17 cellular contexts compared by ENCODE assay signal in the genomic region with DNA sequence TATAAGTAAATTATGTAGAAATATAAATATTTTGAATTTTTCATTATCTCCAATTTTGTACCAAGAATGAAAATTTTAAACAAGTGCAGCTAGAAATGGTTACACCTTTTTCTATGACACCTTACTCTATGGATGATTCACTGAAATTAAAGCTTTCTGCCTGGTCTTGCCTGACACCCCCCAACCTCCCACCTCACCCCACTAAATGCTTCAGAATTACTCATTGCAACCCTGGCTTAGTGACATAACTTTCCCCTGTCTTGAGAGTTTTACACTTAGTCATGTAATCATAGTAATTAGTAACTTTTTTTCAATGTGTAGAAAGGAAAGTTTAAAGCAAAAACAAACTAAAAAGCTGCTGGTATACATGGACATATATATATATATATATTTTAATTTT.
DNase-seq lines count a peak whose midpoint lies in the region; ATAC-seq and TF ChIP-seq lines count a peak whose summit lies in the region.
"Had no signal": no experiment of that assay in that cellular context is flagged by ENCODE, and none has a peak within 500 bp of the region (broad histone marks: within the 10 kb centered on the region; RNA-seq: fewer than 3 reads in every experiment).

No MANE protein-coding gene starts in this region.

- TF ChIP-seq CTCF in GM12865 (IDR thresholded peaks at IDR 0.05; ENCODE audit: insufficient read depth, low read depth, low read length, missing control alignments) (no peak), epithelial cell of esophagus (IDR thresholded peaks at IDR 0.05; ENCODE audit: insufficient read depth, low read depth, low read length, missing control alignments) (no peak)

- ATAC-seq in HG03025 (IDR thresholded peaks at IDR 0.05; ENCODE audit: low FRiP score, unreplicated experiment): no peak
- ATAC-seq in HG03469 (IDR thresholded peaks at IDR 0.05; ENCODE audit: unreplicated experiment): no peak

- DNase-seq in GM12865 (ENCODE audit: low read depth) (peak; percentile 4), NCI-H226 (peak; percentile 44), epithelial cell of esophagus (ENCODE audit: low read depth) (peak; percentile 80), putamen (ENCODE audit: low spot score) (peak; percentile 68), AG08396 (ENCODE audit: low spot score) (no peak)
- DNase-seq: DMS53; H9; NCI-H1105; NCI-H146; NCI-H2029; NCI-H2227 treated with DMSO at 0.1 percent for 48 hours; NCI-H510A treated with DMSO at 0.1 percent for 48 hours; NCI-H748 treated with DMSO at 0.1 percent for 48 hours; NK-92 treated with Interleukin-12 subunit alpha and Interleukin-12 subunit beta, amount 100 ng/mL, for 24 hours; SJCRH30 had no signal

- H3K4me3 ChIP-seq in GM12865 (ENCODE audit: low read depth, low read length): no peak overlapping the region
- no peak overlapping the region for H3K4me3 ChIP-seq in epithelial cell of esophagus (ENCODE audit: low read length)
- H3K4me3 ChIP-seq: SJCRH30 had no signal
